1 cellular context compared by ENCODE assay signal in genomic region chr10:70985824-70986336, GRCh38.
TF ChIP-seq lines count a peak whose summit lies in the region.

No MANE protein-coding gene starts in this region.

TF ChIP-seq in GM23338, 12 proteins besides CTCF, POLR2A, EP300 and RAD21 (continued from another document):
- TF ChIP-seq REST (IDR thresholded peaks at IDR 0.05; ENCODE audit: unreplicated experiment) (no peak), ETS1 (IDR thresholded peaks at IDR 0.05) (no peak)
